ENCODE assay signal across 9 cellular contexts in the genomic region with DNA sequence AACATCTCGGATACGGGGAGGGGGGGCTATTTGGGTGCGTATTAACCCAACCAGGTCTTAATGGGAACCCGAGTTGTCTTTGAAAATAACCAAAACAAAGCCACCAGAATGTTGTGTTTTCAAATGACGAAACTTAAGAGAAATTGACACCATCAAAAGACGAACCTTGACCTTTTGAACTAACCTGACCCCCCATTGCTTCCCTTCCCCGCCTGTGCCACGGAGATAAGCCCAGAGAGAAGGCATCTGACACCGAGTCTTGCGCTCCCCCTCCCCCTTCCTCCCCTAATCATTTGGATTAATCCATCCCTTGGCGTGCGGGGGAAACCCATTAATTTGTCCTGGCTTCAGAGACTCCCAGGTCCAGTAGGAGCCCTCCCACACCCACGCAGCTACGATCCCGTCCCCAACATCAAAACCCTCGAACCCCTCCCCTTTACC. TPM values are rescaled to one million over a fixed set of nuclear protein-coding genes. Genes with fewer than 3 reads are reported as not detected.
DNase-seq lines count a peak whose midpoint lies in the region; ATAC-seq and TF ChIP-seq lines count a peak whose summit lies in the region.
"Had no signal": no experiment of that assay in that cellular context is flagged by ENCODE, and none has a peak within 500 bp of the region (broad histone marks: within the 10 kb centered on the region; RNA-seq: fewer than 3 reads in every experiment).

No MANE protein-coding gene starts in this region.

- H3K4me3 Mint-ChIP-seq in Calu3 (ENCODE audit: low read depth, unreplicated experiment) (peak overlapping the region; percentile 90), neural crest cell (peak overlapping the region; percentile 88)
- peak overlapping the region; percentile 77 for H3K4me3 Mint-ChIP-seq in dendritic cell treated with granulocyte-macrophage colony-stimulating factor and Interleukin-4, amounts not matched to agents 40 ng/mL and 50 ng/mL, for 4 days

- intact Hi-C loops in Calu3 (cut with micrococcal nuclease; ENCODE audit: unreplicated experiment): no loop called here
- intact Hi-C loops in dendritic cell treated with granulocyte-macrophage colony-stimulating factor and Interleukin-4, amounts not matched to agents 40 ng/mL and 50 ng/mL, for 4 days (cut with micrococcal nuclease): no loop called here

- BruUV-seq in Calu3 (replicated peaks; lab: Mats Ljungman, UMichigan): no TSS peak

- CTCF ChIA-PET in Calu3 (lab: Charles Lee): interaction anchor here (0.6 kb wide), 1 partner anchor 11 kb away, joined by 5 read pairs; no protein-coding TSS in a partner anchor

- DNase-seq in Calu3 (no peak), NCI-H2227 treated with DMSO at 0.1 percent for 48 hours (lab: John Stamatoyannopoulos, UW) (peak; percentile 57), neural crest cell (ENCODE audit: low read depth, low spot score) (no peak), NCI-H2107 treated with DMSO at 0.1 percent for 48 hours (lab: John Stamatoyannopoulos, UW; ENCODE audit: unreplicated experiment) (no peak)
- no peak for DNase-seq in activated CD8-positive, alpha-beta memory T cell treated with anti-CD3 and anti-CD28 coated beads, Interleukin-2, amount 50 U/mL, for 4 hours
- DNase-seq: NCI-H1694 treated with DMSO at 0.1 percent for 48 hours had no signal

- H3K4me1 Mint-ChIP-seq in Calu3 (ENCODE audit: low read depth, unreplicated experiment): peaks cover 16% of the 10 kb centered on the region
- peaks cover 51% of the 10 kb centered on the region for H3K4me1 Mint-ChIP-seq in dendritic cell treated with granulocyte-macrophage colony-stimulating factor and Interleukin-4, amounts not matched to agents 40 ng/mL and 50 ng/mL, for 4 days (ENCODE audit: low read depth)
- H3K4me1 Mint-ChIP-seq in neural crest cell: peaks cover 48% of the 10 kb centered on the region

- ATAC-seq in GM21526 (IDR thresholded peaks at IDR 0.05; ENCODE audit: low FRiP score, unreplicated experiment): no peak
- ATAC-seq in HG03460 (IDR thresholded peaks at IDR 0.05; ENCODE audit: unreplicated experiment): no peak

- no peaks in the 10 kb centered on the region for H3K9me3 Mint-ChIP-seq in Calu3 (ENCODE audit: low read depth, unreplicated experiment)
- no peaks in the 10 kb centered on the region for H3K9me3 Mint-ChIP-seq in dendritic cell treated with granulocyte-macrophage colony-stimulating factor and Interleukin-4, amounts not matched to agents 40 ng/mL and 50 ng/mL, for 4 days
- no peaks in the 10 kb centered on the region for H3K9me3 Mint-ChIP-seq in neural crest cell

- H3K27ac Mint-ChIP-seq in Calu3 (ENCODE audit: unreplicated experiment): peak overlapping the region; percentile 32
- H3K27ac Mint-ChIP-seq in dendritic cell treated with granulocyte-macrophage colony-stimulating factor and Interleukin-4, amounts not matched to agents 40 ng/mL and 50 ng/mL, for 4 days: peak overlapping the region; percentile 77
- H3K27ac Mint-ChIP-seq in neural crest cell (ENCODE audit: unreplicated experiment): peak overlapping the region; percentile 97

- H3K36me3 Mint-ChIP-seq in Calu3 (ENCODE audit: insufficient read depth, unreplicated experiment) (peaks cover 57% of the 10 kb centered on the region), neural crest cell (ENCODE audit: low read depth) (no peaks in the 10 kb centered on the region)
- no peaks in the 10 kb centered on the region for H3K36me3 Mint-ChIP-seq in dendritic cell treated with granulocyte-macrophage colony-stimulating factor and Interleukin-4, amounts not matched to agents 40 ng/mL and 50 ng/mL, for 4 days (ENCODE audit: low read depth)

- TF ChIP-seq CTCF in Calu3 (IDR thresholded peaks at IDR 0.05; ENCODE audit: unreplicated experiment) (no peak), neural crest cell (conservative IDR thresholded peaks at IDR 0.05) (no peak)

- peaks cover 16% of the 10 kb centered on the region for H3K27me3 Mint-ChIP-seq in Calu3 (ENCODE audit: unreplicated experiment)
- H3K27me3 Mint-ChIP-seq in dendritic cell treated with granulocyte-macrophage colony-stimulating factor and Interleukin-4, amounts not matched to agents 40 ng/mL and 50 ng/mL, for 4 days: peaks cover 73% of the 10 kb centered on the region
- H3K27me3 Mint-ChIP-seq in neural crest cell (ENCODE audit: low read depth): peaks cover 11% of the 10 kb centered on the region

RNA-seq across cellular contexts. Expression of a gene that starts 4.5 kb away (rescaled TPM):
- total RNA-seq in Calu3 (2022) (22.7 and 29.9 TPM in 2 replicates), neural crest cell (53.1 and 55.8 TPM in 2 replicates)

RNA-seq across cellular contexts. Expression of a gene that starts 20.0 kb away (rescaled TPM):
- total RNA-seq in Calu3 (2022) (0.31 TPM in 1 of 2 replicates, not detected in the other), neural crest cell (0.49 TPM in 1 of 2 replicates, not detected in the other)

RNA-seq across cellular contexts. Expression of a gene that starts 40.9 kb away (rescaled TPM):
- total RNA-seq in Calu3 (2022) (23.9 and 27.1 TPM in 2 replicates), neural crest cell (31.3 and 31.7 TPM in 2 replicates)

RNA-seq across cellular contexts. Expression of a gene that starts 46.0 kb away (rescaled TPM):
- total RNA-seq in Calu3 (2022): 287 and 402 TPM in 2 replicates
- 725 and 748 TPM in 2 replicates for total RNA-seq in neural crest cell

Comparison
In these comparisons a context has a peak if more than half of its experiments do, and no peak if none do; other contexts are left out.
1. H3K27ac Mint-ChIP-seq: peak in every context shown above with its lines; median percentile 97 in neural crest cell; 77 in dendritic cell treated with granulocyte-macrophage colony-stimulating factor and Interleukin-4, amounts not matched to agents 40 ng/mL and 50 ng/mL, for 4 days; 32 in Calu3.